Comparison of ENCODE assay signal across 8 cellular contexts in genomic region chr9:125241863-125242739, GRCh38. TPM values are rescaled to one million over a fixed set of nuclear protein-coding genes. Genes with fewer than 3 reads are reported as not detected.
A peak's percentile ranks its signal among the peaks of the same experiment; 100 is the strongest.
DNase-seq lines count a peak whose midpoint lies in the region; ATAC-seq, FAIRE-seq and TF ChIP-seq lines count a peak whose summit lies in the region.

No MANE protein-coding gene starts in this region.

- TF ChIP-seq POLR2A in esophagus muscularis mucosa (IDR thresholded peaks at IDR 0.05; ENCODE audit: low read depth) (no peak), H54 (IDR thresholded peaks at IDR 0.05; ENCODE audit: low read depth, low read length) (no peak)

- TF ChIP-seq EP300 in esophagus muscularis mucosa (IDR thresholded peaks at IDR 0.05): no peak
- no peak for TF ChIP-seq EP300 in neural cell (conservative IDR thresholded peaks at IDR 0.05; ENCODE audit: poor library complexity, severe bottlenecking)

- H3K36me3 ChIP-seq in esophagus muscularis mucosa (peaks cover 22 to 31% (median 25%) of the 10 kb centered on the region in 4 donors), neural cell (ENCODE audit: insufficient read depth, low read length) (peaks cover 12% of the 10 kb centered on the region)

- peak overlapping the region; percentile 84 to 86 (median 85) for H3K4me3 ChIP-seq in esophagus muscularis mucosa
- peak overlapping the region; percentile 90 for H3K4me3 ChIP-seq in neural cell (ENCODE audit: low read length)

- TF ChIP-seq CTCF in esophagus muscularis mucosa (IDR thresholded peaks at IDR 0.05) (no peak), neural cell (IDR thresholded peaks at IDR 0.05; ENCODE audit: poor library complexity, severe bottlenecking) (no peak)

- ATAC-seq in HG03066 (IDR thresholded peaks at IDR 0.05; ENCODE audit: low read depth, unreplicated experiment): peak; percentile 12

- intact Hi-C loops in esophagus muscularis mucosa (cut with DNase I): loop anchor here (2.0 to 10.0 kb wide), 3 partner anchors 41 to 123 kb away; partner anchors contain the start of genes RABEPK and SCAI

- no peaks in the 10 kb centered on the region for H3K9me3 ChIP-seq in esophagus muscularis mucosa
- no peaks in the 10 kb centered on the region for H3K9me3 ChIP-seq in neural cell (ENCODE audit: low read length)

- no peaks in the 10 kb centered on the region for H3F3A ChIP-seq in neural cell (ENCODE audit: insufficient read depth, low read length, poor library complexity, severe bottlenecking)

- WGBS in esophagus muscularis mucosa: 21% methylated on average over 27 of the region's 27 CpGs

- FAIRE-seq in H54 (lab: Jason Lieb, UNC): no peak

- peaks cover 37% of the 10 kb centered on the region for H3K79me2 ChIP-seq in neural cell (replicated peaks; ENCODE audit: insufficient read depth, low read length)

- no peaks in the 10 kb centered on the region for H3K9me2 ChIP-seq in neural cell (ENCODE audit: insufficient read depth, low read length)

- H3K4me1 ChIP-seq in esophagus muscularis mucosa: peaks cover 33 to 42% (median 39%) of the 10 kb centered on the region in 4 donors

- peak overlapping the region; percentile 95 to 96 (median 95) for H3K27ac ChIP-seq in esophagus muscularis mucosa (replicated peaks in 1 of 4)
- H3K27ac ChIP-seq in neural cell (ENCODE audit: low read length): peak overlapping the region; percentile 88

- H4K20me1 ChIP-seq in neural cell (ENCODE audit: insufficient read depth): no peaks in the 10 kb centered on the region

- H3K4me2 ChIP-seq in neural cell (ENCODE audit: low read length): peak overlapping the region; percentile 78

- no peaks in the 10 kb centered on the region for H3K27me3 ChIP-seq in esophagus muscularis mucosa
- H3K27me3 ChIP-seq in neural cell (ENCODE audit: insufficient read depth, low read depth, low read length): no peaks in the 10 kb centered on the region

- no peak for TF ChIP-seq RAD21 in neural cell (conservative IDR thresholded peaks at IDR 0.05)

- peak overlapping the region; percentile 92 for H3K9ac ChIP-seq in neural cell (ENCODE audit: low read length)

- peak; percentile 46 for DNase-seq in stimulated activated CD4-positive, alpha-beta T cell treated with anti-CD3 and anti-CD28 coated beads, Interleukin-15, amount 100 ng/mL, for 24 hours
- no peak for DNase-seq in stimulated activated CD4-positive, alpha-beta T cell treated with anti-CD3 and anti-CD28 coated beads, Interleukin-12 subunit alpha, Interleukin-12 subunit beta, amount 100 ng/mL, for 4 hours
- DNase-seq in UCSD-AML1 (lab: John Stamatoyannopoulos, UW; ENCODE audit: unreplicated experiment) (peak; percentile 76), esophagus muscularis mucosa (ENCODE audit: extremely low spot score) (peak; percentile 92), H54 (ENCODE audit: insufficient read length, low spot score) (no peak), C1 segment of cervical spinal cord (lab: John Stamatoyannopoulos, UW) (no peak)

- H2AFZ ChIP-seq in neural cell (ENCODE audit: low read depth, low read length): peak overlapping the region; percentile 86

TF ChIP-seq in neural cell, 6 proteins besides CTCF, POLR2A, EP300 and RAD21:
- peak; percentile 28 for TF ChIP-seq REST (IDR thresholded peaks at IDR 0.05; ENCODE audit: borderline replicate concordance)
- TF ChIP-seq SMC3 (conservative IDR thresholded peaks at IDR 0.05; ENCODE audit: poor library complexity): no peak
- no peak for TF ChIP-seq MXI1 (conservative IDR thresholded peaks at IDR 0.05; ENCODE audit: poor library complexity, severe bottlenecking)
- TF ChIP-seq EZH2 (IDR thresholded peaks at IDR 0.05; ENCODE audit: borderline replicate concordance, insufficient read depth, low read length, poor library complexity, severe bottlenecking): no peak
- TF ChIP-seq POLR2AphosphoS5 (IDR thresholded peaks at IDR 0.05): no peak
- peak; percentile 28 for TF ChIP-seq TAF1 (IDR thresholded peaks at IDR 0.05; ENCODE audit: low read depth)

RNA-seq across cellular contexts. Expression of gene HSPA5, which starts 1.0 kb away (rescaled TPM):
- total RNA-seq in esophagus muscularis mucosa: 10 to 100 TPM; 57.7 to 88.3 (median 68.7) TPM
- polyA plus RNA-seq in neural cell: 17.6 and 20.7 TPM in 2 replicates
- 39.9 and 46.1 TPM in 2 replicates for polyA minus RNA-seq in neural cell

RNA-seq across cellular contexts. Expression of gene GAPVD1, which starts 19.5 kb away (rescaled TPM):
- 10 to 100 TPM; 39.0 to 58.6 (median 45.2) TPM for total RNA-seq in esophagus muscularis mucosa
- polyA plus RNA-seq in neural cell: 39.4 and 49.2 TPM in 2 replicates
- 97.6 and 111 TPM in 2 replicates for polyA minus RNA-seq in neural cell

RNA-seq across cellular contexts. Expression of gene RABEPK, which starts 41.8 kb away (rescaled TPM):
- total RNA-seq in esophagus muscularis mucosa: 10 to 100 TPM; 11.2 to 21.6 (median 13.7) TPM
- polyA plus RNA-seq in neural cell: 58.2 and 67.2 TPM in 2 replicates
- polyA minus RNA-seq in neural cell: 22.1 and 24.8 TPM in 2 replicates

RNA-seq across cellular contexts. Expression of gene PPP6C, which starts 52.5 kb away (rescaled TPM):
- total RNA-seq in esophagus muscularis mucosa: 10 to 100 TPM; 22.1 to 38.4 (median 34.9) TPM
- 21.4 and 25.1 TPM in 2 replicates for polyA plus RNA-seq in neural cell
- polyA minus RNA-seq in neural cell: 34.8 and 43.8 TPM in 2 replicates

Comparison
In these comparisons a context has a peak if more than half of its experiments do, and no peak if none do; other contexts are left out.
1. DNase-seq: peak in stimulated activated CD4-positive, alpha-beta T cell treated with anti-CD3 and anti-CD28 coated beads, Interleukin-15, amount 100 ng/mL, for 24 hours (single experiment), UCSD-AML1 (single experiment) and esophagus muscularis mucosa (single experiment); none in stimulated activated CD4-positive, alpha-beta T cell treated with anti-CD3 and anti-CD28 coated beads, Interleukin-12 subunit alpha, Interleukin-12 subunit beta, amount 100 ng/mL, for 4 hours (single experiment), H54 (single experiment) and C1 segment of cervical spinal cord (0 of 14).